ENCODE assay signal across 8 cellular contexts in genomic region chr1:117059678-117060440, GRCh38. TPM values are rescaled to one million over a fixed set of nuclear protein-coding genes. Genes with fewer than 3 reads are reported as not detected.
DNase-seq lines count a peak whose midpoint lies in the region; ATAC-seq and TF ChIP-seq lines count a peak whose summit lies in the region.

TSS of gene TTF2 (plus strand) at chr1:117060326. CDS start at chr1:117060347, 21 bp downstream.

- no peaks in the 10 kb centered on the region for H3K27me3 ChIP-seq in esophagus (ENCODE audit: control insufficient read depth in 1 of 2, insufficient read depth in 2 of 2, low read length in 2 of 2)
- H3K27me3 ChIP-seq in mucosa of stomach (ENCODE audit: control insufficient read depth, insufficient read depth, low read length): no peaks in the 10 kb centered on the region

- DNase-seq in DMS153 treated with DMSO at 0.1 percent for 48 hours (lab: John Stamatoyannopoulos, UW; ENCODE audit: unreplicated experiment) (peak; percentile 95), OCI-M2 (lab: John Stamatoyannopoulos, UW; ENCODE audit: unreplicated experiment) (peak; percentile 75), activated T-cell treated with anti-CD3 and anti-CD28 coated beads for 4 hours (peak; percentile 98)
- peak; percentile 97 for DNase-seq in stimulated activated CD8-positive, alpha-beta memory T cell treated with anti-CD3 and anti-CD28 coated beads, Interleukin-4, amount 100 ng/mL, for 48 hours

- peak within 1 kb of the TSS; percentile 88 to 94 for H3K27ac ChIP-seq in esophagus (ENCODE audit: low read depth in 2 of 2, low read length in 1 of 2)

- peak within 1 kb of the TSS; percentile 63 to 74 for H3K4me3 ChIP-seq in esophagus (ENCODE audit: low read depth in 1 of 2, low read length in 2 of 2)
- H3K4me3 ChIP-seq in mucosa of stomach (ENCODE audit: low read length): peak within 1 kb of the TSS; percentile 87

- WGBS in esophagus, 2 donors: 0% methylated on average over 48 of the region's 48 CpGs

- no peak for TF ChIP-seq EP300 in Ishikawa (IDR thresholded peaks at IDR 0.05; ENCODE audit: borderline replicate concordance)

- TF ChIP-seq RAD21 in Ishikawa (IDR thresholded peaks at IDR 0.05; ENCODE audit: low read depth): no peak

- no peaks in the 10 kb centered on the region for H3K9me3 ChIP-seq in esophagus (ENCODE audit: control insufficient read depth in 2 of 2, insufficient read depth in 1 of 2, low read depth in 1 of 2, low read length in 1 of 2)
- no peaks in the 10 kb centered on the region for H3K9me3 ChIP-seq in mucosa of stomach (ENCODE audit: control insufficient read depth, low read length)

- H3K36me3 ChIP-seq in esophagus (ENCODE audit: control insufficient read depth in 2 of 2, insufficient read depth in 2 of 2, low read length in 1 of 2): no peaks in the 10 kb centered on the region
- H3K36me3 ChIP-seq in mucosa of stomach (ENCODE audit: control insufficient read depth, insufficient read depth, low read length): no peaks in the 10 kb centered on the region

- H3K4me1 ChIP-seq in esophagus (ENCODE audit: control insufficient read depth in 2 of 2, insufficient read depth in 2 of 2, low read length in 1 of 2): no peaks in the 10 kb centered on the region
- peaks cover 8% of the 10 kb centered on the region for H3K4me1 ChIP-seq in mucosa of stomach (ENCODE audit: control insufficient read depth, insufficient read depth, low read length)

- peak; percentile 93 for ATAC-seq in GM21619 (IDR thresholded peaks at IDR 0.05; ENCODE audit: unreplicated experiment)

- peak within 1 kb of the TSS; percentile 94 for H3K9ac ChIP-seq in mucosa of stomach (ENCODE audit: low read length)

TF ChIP-seq in Ishikawa, 13 proteins besides CTCF, POLR2A, EP300 and RAD21:
- TF ChIP-seq EGR1 (IDR thresholded peaks at IDR 0.05) (no peak), MAX (IDR thresholded peaks at IDR 0.05) (peak; percentile 49; the same call in 1 of the 2 replicates), TEAD4 (IDR thresholded peaks at IDR 0.05) (no peak), TAF1 (IDR thresholded peaks at IDR 0.05; ENCODE audit: low read depth) (peak; percentile 63), ZBTB7A (IDR thresholded peaks at IDR 0.05; ENCODE audit: low read depth) (no peak), CREB1 (IDR thresholded peaks at IDR 0.05; ENCODE audit: low read depth) (peak; percentile 50; the same call in 1 of the 2 replicates), NFIC (IDR thresholded peaks at IDR 0.05) (no peak), YY1 (IDR thresholded peaks at IDR 0.05; ENCODE audit: low read depth) (0 out of 2 replicates have a peak, but pooled peaks have one; percentile 7), REST (IDR thresholded peaks at IDR 0.05; ENCODE audit: low read depth) (no peak), FOXM1 (IDR thresholded peaks at IDR 0.05; ENCODE audit: borderline replicate concordance, low read depth) (peak; percentile 98)

RNA-seq across cellular contexts. Expression of gene TTF2, which starts in this region (rescaled TPM):
- polyA plus RNA-seq in esophagus: 1 to 10 TPM; 5.7 to 6.7 TPM

Comparison
In these comparisons a context has a peak if more than half of its experiments do, and no peak if none do; other contexts are left out.
1. Peak in every context shown above with its lines: DNase-seq, ATAC-seq, H3K4me3 ChIP-seq and H3K27ac ChIP-seq.